ENCODE assay signal across 20 cellular contexts in genomic region chr2:70019096-70019495, GRCh38. TPM values are rescaled to one million over a fixed set of nuclear protein-coding genes. Genes with fewer than 3 reads are reported as not detected.
DNase-seq lines count a peak whose midpoint lies in the region; ATAC-seq and TF ChIP-seq lines count a peak whose summit lies in the region.
"Had no signal": no experiment of that assay in that cellular context is flagged by ENCODE, and none has a peak within 500 bp of the region (broad histone marks: within the 10 kb centered on the region; RNA-seq: fewer than 3 reads in every experiment).

No MANE protein-coding gene starts in this region.

- TF ChIP-seq POLR2A in upper lobe of left lung (IDR thresholded peaks at IDR 0.05): peak in 1 of 4 donors; percentile 24

- 48 to 66% methylated on average over 2 of the region's 2 CpGs for WGBS in upper lobe of left lung, 2 donors

- H3K9me3 Mint-ChIP-seq in activated naive CD4-positive, alpha-beta T cell treated with anti-CD3 and anti-CD28 coated beads, Interleukin-2, amount 10 ng/mL, durations not matched to agents 7 days and 5 days: peaks cover 7% of the 10 kb centered on the region
- peaks cover 10% of the 10 kb centered on the region for H3K9me3 Mint-ChIP-seq in MCF 10A (ENCODE audit: unreplicated experiment)

- BruUV-seq in MCF 10A (replicated peaks; lab: Mats Ljungman, UMichigan): no TSS peak

- intact Hi-C loops in left lung (cut with DNase I): no loop called here
- intact Hi-C loops in MCF 10A (cut with micrococcal nuclease): no loop called here

- H3K27me3 Mint-ChIP-seq in activated naive CD4-positive, alpha-beta T cell treated with anti-CD3 and anti-CD28 coated beads, Interleukin-2, amount 10 ng/mL, durations not matched to agents 7 days and 5 days: no peaks in the 10 kb centered on the region
- H3K27me3 Mint-ChIP-seq in MCF 10A (ENCODE audit: insufficient read depth, unreplicated experiment): no peaks in the 10 kb centered on the region
- H3K27me3 Mint-ChIP-seq: IgD-negative memory B cell had no signal

- H3K4me3 ChIP-seq in left lung (no peak overlapping the region), upper lobe of left lung (no peak overlapping the region)
- H3K4me3 ChIP-seq: BLaER1 treated with 17β-estradiol and CSF1 and Interleukin-3, amounts not matched to agents 10 nM and 100 nM; PC-9 had no signal

- CTCF ChIA-PET in activated naive CD4-positive, alpha-beta T cell treated with anti-CD3 and anti-CD28 coated beads, Interleukin-2, amount 10 ng/mL, durations not matched to agents 7 days and 5 days (lab: Charles Lee): no interaction called here
- CTCF ChIA-PET in MCF 10A (lab: Yijun Ruan, JAX): no interaction called here

- no peaks in the 10 kb centered on the region for H3K9me3 ChIP-seq in left lung
- no peaks in the 10 kb centered on the region for H3K9me3 ChIP-seq in upper lobe of left lung

- H3K4me1 ChIP-seq in left lung (peaks cover 0 to 15% of the 10 kb centered on the region in 2 donors), upper lobe of left lung (no peaks in the 10 kb centered on the region)

- H3K4me3 Mint-ChIP-seq in activated naive CD4-positive, alpha-beta T cell treated with anti-CD3 and anti-CD28 coated beads, Interleukin-2, amount 10 ng/mL, durations not matched to agents 7 days and 5 days: no peak overlapping the region
- no peak overlapping the region for H3K4me3 Mint-ChIP-seq in MCF 10A (ENCODE audit: unreplicated experiment)
- H3K4me3 Mint-ChIP-seq: IgD-negative memory B cell had no signal

- TF ChIP-seq EP300 in upper lobe of left lung (IDR thresholded peaks at IDR 0.05): peak in 2 of 4 donors; percentile 32 to 52

- H3K36me3 ChIP-seq in left lung (no peaks in the 10 kb centered on the region), upper lobe of left lung (no peaks in the 10 kb centered on the region)

- DNase-seq in activated naive CD4-positive, alpha-beta T cell treated with anti-CD3 and anti-CD28 coated beads, Interleukin-2, amount 10 ng/mL, durations not matched to agents 7 days and 5 days: no peak
- DNase-seq in activated naive CD4-positive, alpha-beta T cell (lab: John Stamatoyannopoulos, UW): no peak
- peak; percentile 66 for DNase-seq in NOMO-1 treated with DMSO at 0.1 percent for 48 hours (lab: John Stamatoyannopoulos, UW; ENCODE audit: unreplicated experiment)
- DNase-seq in left lung: no peak
- DNase-seq in upper lobe of left lung: no peak
- DNase-seq in MCF 10A (ENCODE audit: unreplicated experiment): no peak
- DNase-seq in stimulated activated CD4-positive, alpha-beta T cell treated with anti-CD3 and anti-CD28 coated beads, Interleukin-4, amount 100 ng/mL, for 4 hours: no peak
- DNase-seq: DMS79, Karpas-422, NCI-H1105 treated with DMSO at 0.1 percent for 48 hours, NCI-H1694, NCI-H510A treated with DMSO at 0.1 percent for 48 hours, NCI-H82, SIG-M5 had no signal

- ATAC-seq in left lung (peak; percentile 56), upper lobe of left lung (ENCODE audit: low FRiP score in 2 of 2) (peak in 1 of 2 donors; percentile 73), HG03039 (IDR thresholded peaks at IDR 0.05; ENCODE audit: unreplicated experiment) (no peak)
- ATAC-seq: SK-N-SH treated with all-trans-retinoic acid at 6 μM for 48 hours had no signal

- peak overlapping the region; percentile 25 for H3K27ac Mint-ChIP-seq in activated naive CD4-positive, alpha-beta T cell treated with anti-CD3 and anti-CD28 coated beads, Interleukin-2, amount 10 ng/mL, durations not matched to agents 7 days and 5 days
- no peak overlapping the region for H3K27ac Mint-ChIP-seq in MCF 10A (ENCODE audit: low read depth, unreplicated experiment)
- H3K27ac Mint-ChIP-seq: IgD-negative memory B cell had no signal

- TF ChIP-seq CTCF in left lung (IDR thresholded peaks at IDR 0.05): no peak
- TF ChIP-seq CTCF in upper lobe of left lung (IDR thresholded peaks at IDR 0.05): no peak
- no peak for TF ChIP-seq CTCF in MCF 10A (IDR thresholded peaks at IDR 0.05; ENCODE audit: unreplicated experiment)

- H3K27ac ChIP-seq in left lung: peak overlapping the region; percentile 8 to 94
- peak overlapping the region; percentile 53 to 84 (median 75) for H3K27ac ChIP-seq in upper lobe of left lung
- H3K27ac ChIP-seq: PC-9, RWPE1 had no signal

- H3K4me1 Mint-ChIP-seq in activated naive CD4-positive, alpha-beta T cell treated with anti-CD3 and anti-CD28 coated beads, Interleukin-2, amount 10 ng/mL, durations not matched to agents 7 days and 5 days: peaks cover 24% of the 10 kb centered on the region
- no peaks in the 10 kb centered on the region for H3K4me1 Mint-ChIP-seq in MCF 10A (ENCODE audit: insufficient read depth, unreplicated experiment)

- H3K36me3 Mint-ChIP-seq in activated naive CD4-positive, alpha-beta T cell treated with anti-CD3 and anti-CD28 coated beads, Interleukin-2, amount 10 ng/mL, durations not matched to agents 7 days and 5 days: peaks cover 46% of the 10 kb centered on the region
- no peaks in the 10 kb centered on the region for H3K36me3 Mint-ChIP-seq in MCF 10A (ENCODE audit: insufficient read depth, unreplicated experiment)

- H3K27me3 ChIP-seq in left lung (no peaks in the 10 kb centered on the region), upper lobe of left lung (no peaks in the 10 kb centered on the region)
- H3K27me3 ChIP-seq: BLaER1 treated with 17β-estradiol and CSF1 and Interleukin-3, amounts not matched to agents 10 nM and 100 nM had no signal

- POLR2A ChIA-PET in MCF 10A (lab: Yijun Ruan, JAX): interaction anchor here (1.6 kb wide), 1 partner anchor 104 kb away, joined by 3 read pairs; the partner anchor contains the start of gene MXD1

RNA-seq across cellular contexts. Expression of gene ASPRV1, which starts 57.7 kb away (rescaled TPM):
- total RNA-seq in left lung (1 to 10 TPM in 1 of 2 donors, under 1 TPM in 1; 0.73 to 1.2 TPM), upper lobe of left lung (1 to 10 TPM; 1.0 to 2.1 (median 1.4) TPM), MCF 10A (2022) (0.20 and 0.23 TPM in 2 replicates)
